ENCODE assay signal across 1 cellular context in the genomic region with DNA sequence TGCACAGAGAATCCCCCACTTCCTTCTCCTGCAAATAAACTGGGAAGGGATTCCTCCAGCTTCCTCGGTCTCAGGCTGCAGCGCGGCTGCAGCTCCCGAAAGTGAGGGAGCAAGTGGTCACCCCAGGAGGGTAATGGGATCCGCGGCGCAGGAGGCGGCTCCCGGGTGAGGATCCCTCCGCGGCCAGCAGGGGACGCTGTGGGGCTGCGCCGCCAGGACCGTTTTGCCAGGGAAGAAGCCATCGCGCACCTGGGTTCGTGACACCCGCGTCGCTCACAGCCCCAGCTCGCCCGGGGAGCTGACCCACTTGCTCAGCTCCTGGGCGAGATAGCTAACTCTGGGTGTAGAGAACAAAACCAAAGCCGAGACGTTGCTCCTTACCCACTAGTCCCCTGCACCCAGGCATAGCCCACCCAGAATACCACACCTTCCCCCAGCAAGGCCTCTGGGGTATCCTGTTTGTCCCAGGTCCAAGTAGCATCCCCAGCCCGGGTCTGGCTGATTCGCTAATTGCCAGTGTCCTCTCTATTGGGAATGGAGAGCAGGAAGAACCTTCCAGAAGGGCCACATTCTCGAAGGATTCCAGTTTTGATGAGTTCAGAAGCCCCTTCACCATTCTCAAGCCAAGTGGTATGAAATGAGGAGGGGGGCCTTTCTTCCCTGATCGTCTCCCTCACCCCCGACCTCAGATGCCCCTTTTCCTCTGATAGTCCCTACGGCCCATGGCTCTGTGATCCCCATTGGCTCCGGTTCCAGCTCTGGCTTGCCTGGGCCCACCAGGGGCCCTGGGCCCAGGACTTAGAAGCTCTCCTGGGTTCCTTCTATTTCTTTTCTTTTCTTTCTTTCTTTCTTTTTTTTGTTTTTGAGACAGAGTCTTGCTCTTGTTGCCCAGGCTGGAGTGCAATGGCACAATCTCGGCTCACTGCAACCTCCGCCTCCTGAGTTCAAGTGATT.
TF ChIP-seq lines count a peak whose summit lies in the region.

No MANE protein-coding gene starts in this region.

TF ChIP-seq in K562, 482 proteins besides CTCF, POLR2A, EP300 and RAD21 (continues in another document):
- 0 out of 2 replicates have a peak, but pooled peaks have one; percentile 2 for TF ChIP-seq CBFA2T2 (conservative IDR thresholded peaks at IDR 0.05)
- peak; percentile 60; the same call in 1 of the 2 replicates for TF ChIP-seq GATAD2A (IDR thresholded peaks at IDR 0.05)
- TF ChIP-seq HMGN3 (IDR thresholded peaks at IDR 0.05; ENCODE audit: borderline replicate concordance, extremely low read depth, insufficient read length, low read depth, low read length), result peak; percentile 66
- peak in 1 of 2 experiments; percentile 59; a peak in 3 of 4 replicates for TF ChIP-seq NRF1 (conservative IDR thresholded peaks at IDR 0.05 in 1 of 2, IDR thresholded peaks at IDR 0.05 in 1 of 2)
- no peak for TF ChIP-seq ZNF444 (CRISPR knock-in tag; IDR thresholded peaks at IDR 0.05)
- TF ChIP-seq YY1 (IDR thresholded peaks at IDR 0.05; ENCODE audit: borderline replicate concordance in 1 of 3, control insufficient read depth in 1 of 3, extremely low read depth in 1 of 3, insufficient read depth in 3 of 3, insufficient read length in 1 of 3, insufficient replicate concordance in 2 of 3, low read depth in 1 of 3, low read length in 2 of 3), result peak in 2 of 3 experiments; percentile 61 to 70
- no peak for TF ChIP-seq U2AF1 (optimal IDR thresholded peaks at IDR 0.05; ENCODE audit: low read depth, low read length)
- TF ChIP-seq, protein P1, sequence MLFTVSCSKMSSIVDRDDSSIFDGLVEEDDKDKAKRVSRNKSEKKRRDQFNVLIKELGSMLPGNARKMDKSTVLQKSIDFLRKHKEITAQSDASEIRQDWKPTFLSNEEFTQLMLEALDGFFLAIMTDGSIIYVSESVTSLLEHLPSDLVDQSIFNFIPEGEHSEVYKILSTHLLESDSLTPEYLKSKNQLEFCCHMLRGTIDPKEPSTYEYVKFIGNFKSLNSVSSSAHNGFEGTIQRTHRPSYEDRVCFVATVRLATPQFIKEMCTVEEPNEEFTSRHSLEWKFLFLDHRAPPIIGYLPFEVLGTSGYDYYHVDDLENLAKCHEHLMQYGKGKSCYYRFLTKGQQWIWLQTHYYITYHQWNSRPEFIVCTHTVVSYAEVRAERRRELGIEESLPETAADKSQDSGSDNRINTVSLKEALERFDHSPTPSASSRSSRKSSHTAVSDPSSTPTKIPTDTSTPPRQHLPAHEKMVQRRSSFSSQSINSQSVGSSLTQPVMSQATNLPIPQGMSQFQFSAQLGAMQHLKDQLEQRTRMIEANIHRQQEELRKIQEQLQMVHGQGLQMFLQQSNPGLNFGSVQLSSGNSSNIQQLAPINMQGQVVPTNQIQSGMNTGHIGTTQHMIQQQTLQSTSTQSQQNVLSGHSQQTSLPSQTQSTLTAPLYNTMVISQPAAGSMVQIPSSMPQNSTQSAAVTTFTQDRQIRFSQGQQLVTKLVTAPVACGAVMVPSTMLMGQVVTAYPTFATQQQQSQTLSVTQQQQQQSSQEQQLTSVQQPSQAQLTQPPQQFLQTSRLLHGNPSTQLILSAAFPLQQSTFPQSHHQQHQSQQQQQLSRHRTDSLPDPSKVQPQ (CRISPR knock-in tag; IDR thresholded peaks at IDR 0.05; ENCODE audit: borderline replicate concordance), result no peak
- TF ChIP-seq ID3 (CRISPR knock-in tag; IDR thresholded peaks at IDR 0.05), result no peak
- TF ChIP-seq ID3 (tag; IDR thresholded peaks at IDR 0.05), result peak; percentile 44; the same call in 1 of the 2 replicates
- TF ChIP-seq KLF16 (IDR thresholded peaks at IDR 0.05), result 0 out of 2 replicates have a peak, but pooled peaks have one; percentile 25
- TF ChIP-seq PHB (CRISPR knock-in tag; IDR thresholded peaks at IDR 0.05), result no peak
- TF ChIP-seq CHD2 (IDR thresholded peaks at IDR 0.05; ENCODE audit: low read depth, low read length), result 0 out of 2 replicates have a peak, but pooled peaks have one; percentile 32
- TF ChIP-seq BHLHE40 (IDR thresholded peaks at IDR 0.05; ENCODE audit: low read length), result peak; percentile 42; the same call in 1 of the 2 replicates
- no peak for TF ChIP-seq RBM25 (IDR thresholded peaks at IDR 0.05; ENCODE audit: low read depth, low read length, severe bottlenecking)
- TF ChIP-seq L3MBTL2 (IDR thresholded peaks at IDR 0.05), result peak; percentile 48; the same call in 1 of the 2 replicates
- TF ChIP-seq ZNF707 (CRISPR knock-in tag; conservative IDR thresholded peaks at IDR 0.05), result no peak
- TF ChIP-seq, protein P2, sequence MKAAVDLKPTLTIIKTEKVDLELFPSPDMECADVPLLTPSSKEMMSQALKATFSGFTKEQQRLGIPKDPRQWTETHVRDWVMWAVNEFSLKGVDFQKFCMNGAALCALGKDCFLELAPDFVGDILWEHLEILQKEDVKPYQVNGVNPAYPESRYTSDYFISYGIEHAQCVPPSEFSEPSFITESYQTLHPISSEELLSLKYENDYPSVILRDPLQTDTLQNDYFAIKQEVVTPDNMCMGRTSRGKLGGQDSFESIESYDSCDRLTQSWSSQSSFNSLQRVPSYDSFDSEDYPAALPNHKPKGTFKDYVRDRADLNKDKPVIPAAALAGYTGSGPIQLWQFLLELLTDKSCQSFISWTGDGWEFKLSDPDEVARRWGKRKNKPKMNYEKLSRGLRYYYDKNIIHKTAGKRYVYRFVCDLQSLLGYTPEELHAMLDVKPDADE (conservative IDR thresholded peaks at IDR 0.05; ENCODE audit: control insufficient read depth, low read depth, low read length), result no peak
- no peak for TF ChIP-seq RNF2 (IDR thresholded peaks at IDR 0.05)
- TF ChIP-seq, protein P3, sequence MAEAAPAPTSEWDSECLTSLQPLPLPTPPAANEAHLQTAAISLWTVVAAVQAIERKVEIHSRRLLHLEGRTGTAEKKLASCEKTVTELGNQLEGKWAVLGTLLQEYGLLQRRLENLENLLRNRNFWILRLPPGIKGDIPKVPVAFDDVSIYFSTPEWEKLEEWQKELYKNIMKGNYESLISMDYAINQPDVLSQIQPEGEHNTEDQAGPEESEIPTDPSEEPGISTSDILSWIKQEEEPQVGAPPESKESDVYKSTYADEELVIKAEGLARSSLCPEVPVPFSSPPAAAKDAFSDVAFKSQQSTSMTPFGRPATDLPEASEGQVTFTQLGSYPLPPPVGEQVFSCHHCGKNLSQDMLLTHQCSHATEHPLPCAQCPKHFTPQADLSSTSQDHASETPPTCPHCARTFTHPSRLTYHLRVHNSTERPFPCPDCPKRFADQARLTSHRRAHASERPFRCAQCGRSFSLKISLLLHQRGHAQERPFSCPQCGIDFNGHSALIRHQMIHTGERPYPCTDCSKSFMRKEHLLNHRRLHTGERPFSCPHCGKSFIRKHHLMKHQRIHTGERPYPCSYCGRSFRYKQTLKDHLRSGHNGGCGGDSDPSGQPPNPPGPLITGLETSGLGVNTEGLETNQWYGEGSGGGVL (CRISPR knock-in tag; IDR thresholded peaks at IDR 0.05), result no peak
- TF ChIP-seq, protein P4, sequence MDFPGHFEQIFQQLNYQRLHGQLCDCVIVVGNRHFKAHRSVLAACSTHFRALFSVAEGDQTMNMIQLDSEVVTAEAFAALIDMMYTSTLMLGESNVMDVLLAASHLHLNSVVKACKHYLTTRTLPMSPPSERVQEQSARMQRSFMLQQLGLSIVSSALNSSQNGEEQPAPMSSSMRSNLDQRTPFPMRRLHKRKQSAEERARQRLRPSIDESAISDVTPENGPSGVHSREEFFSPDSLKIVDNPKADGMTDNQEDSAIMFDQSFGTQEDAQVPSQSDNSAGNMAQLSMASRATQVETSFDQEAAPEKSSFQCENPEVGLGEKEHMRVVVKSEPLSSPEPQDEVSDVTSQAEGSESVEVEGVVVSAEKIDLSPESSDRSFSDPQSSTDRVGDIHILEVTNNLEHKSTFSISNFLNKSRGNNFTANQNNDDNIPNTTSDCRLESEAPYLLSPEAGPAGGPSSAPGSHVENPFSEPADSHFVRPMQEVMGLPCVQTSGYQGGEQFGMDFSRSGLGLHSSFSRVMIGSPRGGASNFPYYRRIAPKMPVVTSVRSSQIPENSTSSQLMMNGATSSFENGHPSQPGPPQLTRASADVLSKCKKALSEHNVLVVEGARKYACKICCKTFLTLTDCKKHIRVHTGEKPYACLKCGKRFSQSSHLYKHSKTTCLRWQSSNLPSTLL (IDR thresholded peaks at IDR 0.05), result no peak
- no peak for TF ChIP-seq MCM7 (IDR thresholded peaks at IDR 0.05)
- TF ChIP-seq MAX (CRISPR knock-in tag; IDR thresholded peaks at IDR 0.05), result no peak
- TF ChIP-seq TBP (optimal IDR thresholded peaks at IDR 0.05; ENCODE audit: low read depth, low read length), result peak; percentile 26
- TF ChIP-seq BRCA1 (IDR thresholded peaks at IDR 0.05), result no peak
- 0 out of 2 replicates have a peak, but pooled peaks have one; percentile 10 for TF ChIP-seq BRCA1 (CRISPR knock-in tag; IDR thresholded peaks at IDR 0.05)
- no peak for TF ChIP-seq KLF10 (CRISPR knock-in tag; IDR thresholded peaks at IDR 0.05)
- peak; percentile 90 for TF ChIP-seq ARID2 (IDR thresholded peaks at IDR 0.05)
- peak; percentile 97 for TF ChIP-seq SMC3 (conservative IDR thresholded peaks at IDR 0.05; ENCODE audit: insufficient read depth, low read depth, low read length)
- no peak for TF ChIP-seq PML (IDR thresholded peaks at IDR 0.05; ENCODE audit: low read length)
- TF ChIP-seq RCOR1 (IDR thresholded peaks at IDR 0.05; ENCODE audit: borderline replicate concordance in 1 of 2, low read depth in 2 of 2, low read length in 2 of 2), result 0 out of 4 replicates have a peak, but pooled peaks of 1 of the 2 experiments have one; percentile 36
- peak; percentile 33 for TF ChIP-seq RBBP5 (IDR thresholded peaks at IDR 0.05; ENCODE audit: borderline replicate concordance, insufficient read depth, low read length, poor library complexity, severe bottlenecking)
- TF ChIP-seq, protein P5, sequence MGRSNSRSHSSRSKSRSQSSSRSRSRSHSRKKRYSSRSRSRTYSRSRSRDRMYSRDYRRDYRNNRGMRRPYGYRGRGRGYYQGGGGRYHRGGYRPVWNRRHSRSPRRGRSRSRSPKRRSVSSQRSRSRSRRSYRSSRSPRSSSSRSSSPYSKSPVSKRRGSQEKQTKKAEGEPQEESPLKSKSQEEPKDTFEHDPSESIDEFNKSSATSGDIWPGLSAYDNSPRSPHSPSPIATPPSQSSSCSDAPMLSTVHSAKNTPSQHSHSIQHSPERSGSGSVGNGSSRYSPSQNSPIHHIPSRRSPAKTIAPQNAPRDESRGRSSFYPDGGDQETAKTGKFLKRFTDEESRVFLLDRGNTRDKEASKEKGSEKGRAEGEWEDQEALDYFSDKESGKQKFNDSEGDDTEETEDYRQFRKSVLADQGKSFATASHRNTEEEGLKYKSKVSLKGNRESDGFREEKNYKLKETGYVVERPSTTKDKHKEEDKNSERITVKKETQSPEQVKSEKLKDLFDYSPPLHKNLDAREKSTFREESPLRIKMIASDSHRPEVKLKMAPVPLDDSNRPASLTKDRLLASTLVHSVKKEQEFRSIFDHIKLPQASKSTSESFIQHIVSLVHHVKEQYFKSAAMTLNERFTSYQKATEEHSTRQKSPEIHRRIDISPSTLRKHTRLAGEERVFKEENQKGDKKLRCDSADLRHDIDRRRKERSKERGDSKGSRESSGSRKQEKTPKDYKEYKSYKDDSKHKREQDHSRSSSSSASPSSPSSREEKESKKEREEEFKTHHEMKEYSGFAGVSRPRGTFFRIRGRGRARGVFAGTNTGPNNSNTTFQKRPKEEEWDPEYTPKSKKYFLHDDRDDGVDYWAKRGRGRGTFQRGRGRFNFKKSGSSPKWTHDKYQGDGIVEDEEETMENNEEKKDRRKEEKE (IDR thresholded peaks at IDR 0.05; ENCODE audit: borderline replicate concordance in 1 of 2, control insufficient read depth in 1 of 2, low read depth in 2 of 2, low read length in 1 of 2), result no peak
- TF ChIP-seq ZKSCAN8 (CRISPR knock-in tag; IDR thresholded peaks at IDR 0.05), result no peak
- TF ChIP-seq SP1 (CRISPR knock-in tag; IDR thresholded peaks at IDR 0.05), result peak; percentile 47; the same call in 1 of the 2 replicates
- no peak for TF ChIP-seq POLR3A (IDR thresholded peaks at IDR 0.05; ENCODE audit: borderline replicate concordance, extremely low read depth, insufficient read depth, insufficient read length)
- no peak for TF ChIP-seq LARP7 (IDR thresholded peaks at IDR 0.05)
- TF ChIP-seq ZNF75A (CRISPR knock-in tag; IDR thresholded peaks at IDR 0.05), result no peak
- no peak for TF ChIP-seq SMARCB1 (IDR thresholded peaks at IDR 0.05; ENCODE audit: insufficient read length, low read depth)
- no peak for TF ChIP-seq IFI16 (CRISPR knock-in tag; IDR thresholded peaks at IDR 0.05)
- no peak for TF ChIP-seq ZNF134 (CRISPR knock-in tag; conservative IDR thresholded peaks at IDR 0.05)
- TF ChIP-seq UBTF (IDR thresholded peaks at IDR 0.05; ENCODE audit: borderline replicate concordance in 1 of 2, low read depth in 2 of 2, low read length in 2 of 2), result 0 out of 4 replicates have a peak, but pooled peaks of 1 of the 2 experiments have one; percentile 19
- TF ChIP-seq ZBTB33 (CRISPR knock-in tag; IDR thresholded peaks at IDR 0.05), result peak; percentile 80
